ENCODE assay signal across 24 cellular contexts in genomic region chr11:115276182-115276581, GRCh38.
"Had no signal": no experiment of that assay in that cellular context is flagged by ENCODE, and none has a peak within 500 bp of the region (broad histone marks: within the 10 kb centered on the region; RNA-seq: fewer than 3 reads in every experiment).

No MANE protein-coding gene starts in this region.

- FAIRE-seq: colon had no signal

- H3K27ac ChIP-seq: SK-N-MC had no signal

- H3K4me3 ChIP-seq: SK-N-MC had no signal

- DNase-seq: activated CD4-positive, alpha-beta T cell treated with anti-CD3 and anti-CD28 coated beads for 48 hours; activated CD4-positive, alpha-beta T cell treated with anti-CD3 and anti-CD28 coated beads, Interleukin-2, amount 50 U/mL, for 4 hours; activated CD4-positive, CD25-positive, alpha-beta regulatory T cell treated with anti-CD3 and anti-CD28 coated beads, Interleukin-2, amount 50 U/mL, for 72 hours; activated CD8-positive, alpha-beta memory T cell treated with anti-CD3 and anti-CD28 coated beads, Interleukin-2, amount 50 U/mL, for 48 hours; activated CD8-positive, alpha-beta T cell treated with anti-CD3 and anti-CD28 coated beads, Interleukin-2, amount 10 ng/mL, durations not matched to agents 7 days and 5 days; activated effector memory CD4-positive, alpha-beta T cell treated with Interleukin-2 at 50 U/mL for 16 hours; activated naive CD4-positive, alpha-beta T cell; activated T-cell treated with anti-CD3 and anti-CD28 coated beads, Interleukin-2, amount 50 U/mL, for 1 hour; aorta; Karpas-422; MM.1S; NCI-H1105; NCI-H1436; NCI-H187 treated with DMSO at 0.1 percent for 48 hours; NCI-H2081 treated with DMSO at 0.1 percent for 48 hours; NCI-H345; NCI-H510A; NCI-H774; NK-92 treated with Interleukin-12 subunit alpha and Interleukin-12 subunit beta, amount 100 ng/mL, for 24 hours; OCI-M1; RPMI8226; SW 1271 had no signal
